Comparison of ENCODE assay signal across 8 cellular contexts in genomic region chr6:125956506-125957390, GRCh38. TPM values are rescaled to one million over a fixed set of nuclear protein-coding genes. Genes with fewer than 3 reads are reported as not detected.
DNase-seq lines count a peak whose midpoint lies in the region; ATAC-seq, FAIRE-seq and TF ChIP-seq lines count a peak whose summit lies in the region.

Gene HINT3 (plus strand): TSS chr6:125956770. CDS start chr6:125956978, 208 bp downstream.

- no peak within 1 kb of the TSS for H2AFZ ChIP-seq in HepG2 (ENCODE audit: low read length)

- H3K9me3 ChIP-seq in CD4-positive, alpha-beta T cell (ENCODE audit: control insufficient read depth, low read length): no peaks in the 10 kb centered on the region
- H3K9me3 ChIP-seq in HepG2 (ENCODE audit: low read length): no peaks in the 10 kb centered on the region

- under 1% methylated on average over 36 of the region's 82 CpGs for WGBS in HepG2 (ENCODE audit: low lambda C conversion rate)

- no peak within 1 kb of the TSS for H3K27ac Mint-ChIP-seq in CD4-positive, alpha-beta T cell

- peak within 1 kb of the TSS; percentile 95 for H3K9ac ChIP-seq in HepG2 (ENCODE audit: insufficient read depth, low read depth, low read length)

- no peaks in the 10 kb centered on the region for H4K20me1 ChIP-seq in HepG2 (ENCODE audit: insufficient read depth, low read length)

- peak; percentile 96 to 99 (median 97) for DNase-seq in CD4-positive, alpha-beta T cell
- DNase-seq in NCI-H774 (lab: John Stamatoyannopoulos, UW) (peak; percentile 100), dermis microvascular lymphatic vessel endothelial cell (ENCODE audit: low read depth in 2 of 2) (peak; percentile 95 to 98), HepG2 (ENCODE audit: low spot score) (peak; percentile 94)
- DNase-seq in activated CD4-positive, alpha-beta T cell treated with anti-CD3 and anti-CD28 coated beads, Interleukin-2, amount 50 U/mL, for 48 hours: peak; percentile 99
- DNase-seq in stimulated activated CD4-positive, alpha-beta T cell treated with anti-CD3 and anti-CD28 coated beads, Interleukin-4, amount 100 ng/mL, for 1 hour: peak; percentile 100

- H3K9me3 Mint-ChIP-seq in CD4-positive, alpha-beta T cell: no peaks in the 10 kb centered on the region

- peak; percentile 86 for ATAC-seq in CD4-positive, alpha-beta T cell (ENCODE audit: poor library complexity)
- peak; percentile 90 for ATAC-seq in GM19397 (IDR thresholded peaks at IDR 0.05; ENCODE audit: unreplicated experiment)
- peak; percentile 95 for ATAC-seq in HG03571 (IDR thresholded peaks at IDR 0.05; ENCODE audit: unreplicated experiment)
- ATAC-seq in HepG2: peak; percentile 87

- peaks cover 5% of the 10 kb centered on the region for H3K36me3 Mint-ChIP-seq in CD4-positive, alpha-beta T cell (ENCODE audit: low read depth)

- in situ Hi-C loops in HepG2 (cut with HindIII; ENCODE audit: extremely low pct_ligation_motif_present, low pct_unique_long_range_greater_than_20kb): loop anchor here (10.0 kb wide), 1 partner anchor 652 kb away; the partner anchor contains the start of gene HDDC2

- peaks cover 50% of the 10 kb centered on the region for H3K4me1 ChIP-seq in HepG2 (ENCODE audit: insufficient read depth, low read length)

- H3K4me2 ChIP-seq in HepG2 (ENCODE audit: low read depth, low read length): peak within 1 kb of the TSS; percentile 84

- intact Hi-C loops in CD4-positive, alpha-beta T cell (cut with DNase I, micrococcal nuclease): loop anchor here (1.0 to 5.0 kb wide), 5 partner anchors 39 to 644 kb away; no protein-coding TSS in a partner anchor
- intact Hi-C loops in HepG2 (cut with micrococcal nuclease; ENCODE audit: unreplicated experiment): loop anchor here (1.0 kb wide), 3 partner anchors 18 to 176 kb away; no protein-coding TSS in a partner anchor

- H3K27me3 ChIP-seq in CD4-positive, alpha-beta T cell (ENCODE audit: control insufficient read depth, insufficient read depth, low read length): no peaks in the 10 kb centered on the region
- H3K27me3 ChIP-seq in HepG2 (ENCODE audit: control insufficient read depth in 1 of 2, insufficient read depth in 2 of 2, low read length in 2 of 2): no peaks in the 10 kb centered on the region; a peak in 1 of 5 replicates

- H3K27me3 Mint-ChIP-seq in CD4-positive, alpha-beta T cell: no peaks in the 10 kb centered on the region

- peak; percentile 81 for FAIRE-seq in HepG2 (lab: Jason Lieb, UNC)

- H3K79me2 ChIP-seq in HepG2 (ENCODE audit: insufficient read depth, low read length): peaks cover 30% of the 10 kb centered on the region

- TF ChIP-seq EP300 in HepG2 (IDR thresholded peaks at IDR 0.05; ENCODE audit: low read depth in 2 of 2, low read length in 2 of 2): peak; percentile 22 to 73; a peak in 2 of 4 replicates
- peak; percentile 44 for TF ChIP-seq EP300 in HepG2 (CRISPR knock-in tag; IDR thresholded peaks at IDR 0.05; ENCODE audit: borderline replicate concordance)

- peaks cover 22% of the 10 kb centered on the region for H3K4me1 Mint-ChIP-seq in CD4-positive, alpha-beta T cell (ENCODE audit: low read depth)

- POLR2A ChIA-PET in CD4-positive, alpha-beta T cell (lab: Charles Lee): interaction anchor here (0.6 to 3.4 kb wide), 25 partner anchors 9 to 656 kb away, joined by 3 to 128 read pairs (median 4); partner anchors contain the start of genes HDDC2, NCOA7 and TRMT11
- POLR2A ChIA-PET in HepG2 (lab: Yijun Ruan, JAX): interaction anchor here (0.6 to 3.6 kb wide), 16 partner anchors 12 to 176 kb away, joined by 3 to 71 read pairs (median 6); partner anchors contain the start of genes NCOA7 and TRMT11

- CTCF ChIA-PET in CD4-positive, alpha-beta T cell (lab: Charles Lee): interaction anchor here (0.6 to 2.6 kb wide), 44 partner anchors 8 to 1923 kb away, joined by 3 to 50 read pairs (median 4); partner anchors contain the start of genes NCOA7 and TRMT11
- CTCF ChIA-PET in HepG2 (lab: Yijun Ruan, JAX; ENCODE audit: low intra/inter-chr PET ratio, low total read pairs): interaction anchor here (0.8 to 2.1 kb wide), 5 partner anchors 17 to 98 kb away, joined by 3 to 15 read pairs (median 7); no protein-coding TSS in a partner anchor

- H3K27ac ChIP-seq in CD4-positive, alpha-beta T cell (ENCODE audit: low read depth, low read length): peak within 1 kb of the TSS; percentile 95
- peak within 1 kb of the TSS; percentile 88 for H3K27ac ChIP-seq in HepG2 (ENCODE audit: extremely low read length, insufficient read depth, low read length)

- peak; percentile 98 for TF ChIP-seq RAD21 in HepG2 (CRISPR knock-in tag; IDR thresholded peaks at IDR 0.05)

- peak; percentile 52 to 63; a peak in 3 of 4 replicates for TF ChIP-seq POLR2A in HepG2 (IDR thresholded peaks at IDR 0.05; ENCODE audit: insufficient read depth in 1 of 2, low read depth in 2 of 2, low read length in 2 of 2)

- peaks cover 0 to 7% of the 10 kb centered on the region in 2 experiments; a peak in 1 of 5 replicates for H3K36me3 ChIP-seq in HepG2 (replicated peaks in 1 of 2; ENCODE audit: control insufficient read depth in 1 of 2, insufficient read depth in 2 of 2, low read length in 2 of 2)

- peak within 1 kb of the TSS; percentile 71 to 99 (median 81) for H3K4me3 ChIP-seq in HepG2 (replicated peaks in 1 of 3; ENCODE audit: insufficient read depth in 1 of 3, low read depth in 2 of 3, low read length in 3 of 3)

- no peak within 1 kb of the TSS for H3K4me3 Mint-ChIP-seq in CD4-positive, alpha-beta T cell

- BruUV-seq in HepG2 (replicated peaks; lab: Mats Ljungman, UMichigan): no TSS peak

- TF ChIP-seq CTCF in CD4-positive, alpha-beta T cell (IDR thresholded peaks at IDR 0.05): peak; percentile 98
- peak; percentile 100 for TF ChIP-seq CTCF in HepG2 (CRISPR knock-in tag; IDR thresholded peaks at IDR 0.05)

TF ChIP-seq in HepG2, 621 proteins besides CTCF, POLR2A, EP300 and RAD21 (continues in another document):
- TF ChIP-seq ZNF678 (CRISPR knock-in tag; IDR thresholded peaks at IDR 0.05): peak; percentile 35
- no peak; the same call in 1 of the 2 replicates for TF ChIP-seq CC2D1A (CRISPR knock-in tag; IDR thresholded peaks at IDR 0.05)
- TF ChIP-seq LBX2 (CRISPR knock-in tag; IDR thresholded peaks at IDR 0.05; ENCODE audit: borderline replicate concordance): no peak; the same call in 1 of the 2 replicates
- peak; percentile 88 for TF ChIP-seq NAIF1 (CRISPR knock-in tag; IDR thresholded peaks at IDR 0.05; ENCODE audit: borderline replicate concordance)
- TF ChIP-seq PRDM10 (CRISPR knock-in tag; IDR thresholded peaks at IDR 0.05; ENCODE audit: low read depth): peak; percentile 78; the same call in 1 of the 2 replicates
- TF ChIP-seq HCFC1 (IDR thresholded peaks at IDR 0.05; ENCODE audit: low read depth, low read length): no peak

RNA-seq across cellular contexts. Expression of gene HINT3, which starts in this region (rescaled TPM):
- 10 to 100 TPM; 10.4 TPM for total RNA-seq in CD4-positive, alpha-beta T cell
- total RNA-seq in dermis microvascular lymphatic vessel endothelial cell: 11.6 and 17.8 TPM in 2 replicates
- 22.8 and 33.0 TPM in 2 replicates for total RNA-seq in HepG2 (2016; rRNA removed; fragmentation: Illumina TruSeq; extraction: Trizol)
- total RNA-seq in HepG2 (2016; cell fraction: cytosol; rRNA removed; fragmentation: Illumina TruSeq; extraction: Trizol; ENCODE audit: low read depth): 4.3 and 5.0 TPM in 2 replicates
- total RNA-seq in HepG2 (2016; cell fraction: insoluble cytoplasmic fraction; rRNA removed; fragmentation: Illumina TruSeq; extraction: Trizol): 22.7 and 34.5 TPM in 2 replicates
- 19.5 and 20.3 TPM in 2 replicates for total RNA-seq in HepG2 (2016; cell fraction: membrane; rRNA removed; fragmentation: Illumina TruSeq; extraction: Trizol)
- 11.8 and 12.4 TPM in 2 replicates for total RNA-seq in HepG2 (2016; cell fraction: nucleus; rRNA removed; fragmentation: Illumina TruSeq; extraction: Trizol)
- 2.8 and 3.1 TPM in 2 replicates for polyA plus RNA-seq in HepG2 (2011; rRNA removed)
- polyA plus RNA-seq in HepG2 (2011; cell fraction: cytosol; rRNA removed): 2.5 TPM in 2 replicates
- 1.3 and 1.6 TPM in 2 replicates for polyA plus RNA-seq in HepG2 (2011; cell fraction: nucleus; rRNA removed)
- 15.9 and 22.1 TPM in 2 replicates for polyA plus RNA-seq in HepG2 (2012)
- polyA plus RNA-seq in HepG2 (2016; cell fraction: cytosol; fragmentation: Illumina TruSeq; extraction: Trizol; ENCODE audit: low read depth): 4.2 and 5.7 TPM in 2 replicates
- polyA plus RNA-seq in HepG2 (2016; cell fraction: insoluble cytoplasmic fraction; fragmentation: Illumina TruSeq; extraction: Trizol; ENCODE audit: low read depth): 32.2 and 38.6 TPM in 2 replicates
- polyA plus RNA-seq in HepG2 (2016; cell fraction: membrane; fragmentation: Illumina TruSeq; extraction: Trizol; ENCODE audit: low read depth): 14.3 and 16.1 TPM in 2 replicates
- 12.5 and 13.2 TPM in 2 replicates for polyA plus RNA-seq in HepG2 (2016; cell fraction: nucleus; fragmentation: Illumina TruSeq; extraction: Trizol; ENCODE audit: insufficient read depth, low read depth)
- 1.3 and 3.6 TPM in 2 replicates for polyA minus RNA-seq in HepG2 (2011; rRNA and poly(A)+ RNA removed; ENCODE audit: low replicate concordance)
- polyA minus RNA-seq in HepG2 (2011; cell fraction: cytosol; rRNA and poly(A)+ RNA removed): 9.3 and 9.5 TPM in 2 replicates
- 4.5 and 5.8 TPM in 2 replicates for polyA minus RNA-seq in HepG2 (2011; cell fraction: nucleus; rRNA and poly(A)+ RNA removed)

Comparison
In these comparisons a context has a peak if more than half of its experiments do, and no peak if none do; other contexts are left out.
1. Peak in every context shown above with its lines: DNase-seq, ATAC-seq, H3K4me3 ChIP-seq and H3K27ac ChIP-seq.